ENCODE assay signal across 1 cellular context in genomic region chr5:132003170-132003744, GRCh38.
A peak's percentile ranks its signal among the peaks of the same experiment; 100 is the strongest.
TF ChIP-seq lines count a peak whose summit lies in the region.

No MANE protein-coding gene starts in this region.

TF ChIP-seq in HepG2, 621 proteins besides CTCF, POLR2A, EP300 and RAD21 (continued from another document and continues in another):
- TF ChIP-seq ZNF609 (CRISPR knock-in tag; IDR thresholded peaks at IDR 0.05; ENCODE audit: borderline replicate concordance): peak; percentile 74
- TF ChIP-seq E2F5 (CRISPR knock-in tag; conservative IDR thresholded peaks at IDR 0.05): no peak
- no peak for TF ChIP-seq ZNF552 (CRISPR knock-in tag; IDR thresholded peaks at IDR 0.05; ENCODE audit: borderline replicate concordance)
- TF ChIP-seq ETV5 (CRISPR knock-in tag; IDR thresholded peaks at IDR 0.05; ENCODE audit: borderline replicate concordance): peak; percentile 58; the same call in 1 of the 2 replicates
- TF ChIP-seq, protein P1, sequence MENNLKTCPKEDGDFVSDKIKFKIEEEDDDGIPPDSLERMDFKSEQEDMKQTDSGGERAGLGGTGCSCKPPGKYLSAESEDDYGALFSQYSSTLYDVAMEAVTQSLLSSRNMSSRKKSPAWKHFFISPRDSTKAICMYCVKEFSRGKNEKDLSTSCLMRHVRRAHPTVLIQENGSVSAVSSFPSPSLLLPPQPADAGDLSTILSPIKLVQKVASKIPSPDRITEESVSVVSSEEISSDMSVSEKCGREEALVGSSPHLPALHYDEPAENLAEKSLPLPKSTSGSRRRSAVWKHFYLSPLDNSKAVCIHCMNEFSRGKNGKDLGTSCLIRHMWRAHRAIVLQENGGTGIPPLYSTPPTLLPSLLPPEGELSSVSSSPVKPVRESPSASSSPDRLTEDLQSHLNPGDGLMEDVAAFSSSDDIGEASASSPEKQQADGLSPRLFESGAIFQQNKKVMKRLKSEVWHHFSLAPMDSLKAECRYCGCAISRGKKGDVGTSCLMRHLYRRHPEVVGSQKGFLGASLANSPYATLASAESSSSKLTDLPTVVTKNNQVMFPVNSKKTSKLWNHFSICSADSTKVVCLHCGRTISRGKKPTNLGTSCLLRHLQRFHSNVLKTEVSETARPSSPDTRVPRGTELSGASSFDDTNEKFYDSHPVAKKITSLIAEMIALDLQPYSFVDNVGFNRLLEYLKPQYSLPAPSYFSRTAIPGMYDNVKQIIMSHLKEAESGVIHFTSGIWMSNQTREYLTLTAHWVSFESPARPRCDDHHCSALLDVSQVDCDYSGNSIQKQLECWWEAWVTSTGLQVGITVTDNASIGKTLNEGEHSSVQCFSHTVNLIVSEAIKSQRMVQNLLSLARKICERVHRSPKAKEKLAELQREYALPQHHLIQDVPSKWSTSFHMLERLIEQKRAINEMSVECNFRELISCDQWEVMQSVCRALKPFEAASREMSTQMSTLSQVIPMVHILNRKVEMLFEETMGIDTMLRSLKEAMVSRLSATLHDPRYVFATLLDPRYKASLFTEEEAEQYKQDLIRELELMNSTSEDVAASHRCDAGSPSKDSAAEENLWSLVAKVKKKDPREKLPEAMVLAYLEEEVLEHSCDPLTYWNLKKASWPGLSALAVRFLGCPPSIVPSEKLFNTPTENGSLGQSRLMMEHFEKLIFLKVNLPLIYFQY (CRISPR knock-in tag; IDR thresholded peaks at IDR 0.05; ENCODE audit: borderline replicate concordance): peak; percentile 65; the same call in 1 of the 2 replicates
- no peak for TF ChIP-seq NRL (CRISPR knock-in tag; IDR thresholded peaks at IDR 0.05; ENCODE audit: borderline replicate concordance)
- no peak for TF ChIP-seq ZNF570 (CRISPR knock-in tag; IDR thresholded peaks at IDR 0.05; ENCODE audit: borderline replicate concordance)
- TF ChIP-seq MIXL1 (CRISPR knock-in tag; IDR thresholded peaks at IDR 0.05): 0 out of 2 replicates have a peak, but pooled peaks have one; percentile 22
- no peak for TF ChIP-seq FUBP1 (CRISPR knock-in tag; IDR thresholded peaks at IDR 0.05; ENCODE audit: borderline replicate concordance)
- no peak for TF ChIP-seq ZNF33A (CRISPR knock-in tag; IDR thresholded peaks at IDR 0.05; ENCODE audit: borderline replicate concordance)
- no peak for TF ChIP-seq ZNF124 (CRISPR knock-in tag; IDR thresholded peaks at IDR 0.05)
- TF ChIP-seq HBP1 (CRISPR knock-in tag; IDR thresholded peaks at IDR 0.05; ENCODE audit: low read depth): no peak
- peak; percentile 84 for TF ChIP-seq ZFY (CRISPR knock-in tag; IDR thresholded peaks at IDR 0.05)
- TF ChIP-seq CEBPB (IDR thresholded peaks at IDR 0.05; ENCODE audit: borderline replicate concordance, low read depth, low read length): no peak
- no peak for TF ChIP-seq ZNF75D (CRISPR knock-in tag; IDR thresholded peaks at IDR 0.05; ENCODE audit: borderline replicate concordance)
- no peak for TF ChIP-seq FIP1L1 (IDR thresholded peaks at IDR 0.05; ENCODE audit: borderline replicate concordance, insufficient read depth, low read depth, low read length)
- no peak for TF ChIP-seq ZSCAN29 (CRISPR knock-in tag; conservative IDR thresholded peaks at IDR 0.05)
- TF ChIP-seq FOXO1 (CRISPR knock-in tag; IDR thresholded peaks at IDR 0.05): peak; percentile 62; the same call in 1 of the 2 replicates
- no peak for TF ChIP-seq TEAD2 (CRISPR knock-in tag; IDR thresholded peaks at IDR 0.05)
- TF ChIP-seq, protein P2, sequence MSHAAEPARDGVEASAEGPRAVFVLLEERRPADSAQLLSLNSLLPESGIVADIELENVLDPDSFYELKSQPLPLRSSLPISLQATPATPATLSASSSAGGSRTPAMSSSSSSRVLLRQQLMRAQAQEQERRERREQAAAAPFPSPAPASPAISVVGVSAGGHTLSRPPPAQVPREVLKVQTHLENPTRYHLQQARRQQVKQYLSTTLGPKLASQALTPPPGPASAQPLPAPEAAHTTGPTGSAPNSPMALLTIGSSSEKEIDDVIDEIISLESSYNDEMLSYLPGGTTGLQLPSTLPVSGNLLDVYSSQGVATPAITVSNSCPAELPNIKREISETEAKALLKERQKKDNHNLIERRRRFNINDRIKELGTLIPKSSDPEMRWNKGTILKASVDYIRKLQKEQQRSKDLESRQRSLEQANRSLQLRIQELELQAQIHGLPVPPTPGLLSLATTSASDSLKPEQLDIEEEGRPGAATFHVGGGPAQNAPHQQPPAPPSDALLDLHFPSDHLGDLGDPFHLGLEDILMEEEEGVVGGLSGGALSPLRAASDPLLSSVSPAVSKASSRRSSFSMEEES (CRISPR knock-in tag; IDR thresholded peaks at IDR 0.05): peak; percentile 78
- TF ChIP-seq ZNF614 (CRISPR knock-in tag; IDR thresholded peaks at IDR 0.05; ENCODE audit: borderline replicate concordance): peak; percentile 87; the same call in 1 of the 2 replicates
- TF ChIP-seq TP53 (CRISPR knock-in tag; conservative IDR thresholded peaks at IDR 0.05): no peak
- TF ChIP-seq ZNF160 (CRISPR knock-in tag; IDR thresholded peaks at IDR 0.05): no peak
- no peak for TF ChIP-seq MXI1 (IDR thresholded peaks at IDR 0.05; ENCODE audit: borderline replicate concordance, low read depth, low read length)
- peak; percentile 56; the same call in 1 of the 2 replicates for TF ChIP-seq AHR (CRISPR knock-in tag; IDR thresholded peaks at IDR 0.05)
- TF ChIP-seq AGO2 (optimal IDR thresholded peaks at IDR 0.05; ENCODE audit: low read depth, low read length): no peak
- TF ChIP-seq ZNF557 (CRISPR knock-in tag; IDR thresholded peaks at IDR 0.05): no peak
- TF ChIP-seq ISX (CRISPR knock-in tag; conservative IDR thresholded peaks at IDR 0.05): no peak
- TF ChIP-seq, protein P3, sequence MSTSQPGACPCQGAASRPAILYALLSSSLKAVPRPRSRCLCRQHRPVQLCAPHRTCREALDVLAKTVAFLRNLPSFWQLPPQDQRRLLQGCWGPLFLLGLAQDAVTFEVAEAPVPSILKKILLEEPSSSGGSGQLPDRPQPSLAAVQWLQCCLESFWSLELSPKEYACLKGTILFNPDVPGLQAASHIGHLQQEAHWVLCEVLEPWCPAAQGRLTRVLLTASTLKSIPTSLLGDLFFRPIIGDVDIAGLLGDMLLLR (CRISPR knock-in tag; IDR thresholded peaks at IDR 0.05): no peak
- no peak for TF ChIP-seq SNAI1 (CRISPR knock-in tag; IDR thresholded peaks at IDR 0.05; ENCODE audit: borderline replicate concordance)
- no peak for TF ChIP-seq SRY (CRISPR knock-in tag; IDR thresholded peaks at IDR 0.05)
- no peak for TF ChIP-seq ZSCAN25 (CRISPR knock-in tag; IDR thresholded peaks at IDR 0.05)
- TF ChIP-seq, protein P4, sequence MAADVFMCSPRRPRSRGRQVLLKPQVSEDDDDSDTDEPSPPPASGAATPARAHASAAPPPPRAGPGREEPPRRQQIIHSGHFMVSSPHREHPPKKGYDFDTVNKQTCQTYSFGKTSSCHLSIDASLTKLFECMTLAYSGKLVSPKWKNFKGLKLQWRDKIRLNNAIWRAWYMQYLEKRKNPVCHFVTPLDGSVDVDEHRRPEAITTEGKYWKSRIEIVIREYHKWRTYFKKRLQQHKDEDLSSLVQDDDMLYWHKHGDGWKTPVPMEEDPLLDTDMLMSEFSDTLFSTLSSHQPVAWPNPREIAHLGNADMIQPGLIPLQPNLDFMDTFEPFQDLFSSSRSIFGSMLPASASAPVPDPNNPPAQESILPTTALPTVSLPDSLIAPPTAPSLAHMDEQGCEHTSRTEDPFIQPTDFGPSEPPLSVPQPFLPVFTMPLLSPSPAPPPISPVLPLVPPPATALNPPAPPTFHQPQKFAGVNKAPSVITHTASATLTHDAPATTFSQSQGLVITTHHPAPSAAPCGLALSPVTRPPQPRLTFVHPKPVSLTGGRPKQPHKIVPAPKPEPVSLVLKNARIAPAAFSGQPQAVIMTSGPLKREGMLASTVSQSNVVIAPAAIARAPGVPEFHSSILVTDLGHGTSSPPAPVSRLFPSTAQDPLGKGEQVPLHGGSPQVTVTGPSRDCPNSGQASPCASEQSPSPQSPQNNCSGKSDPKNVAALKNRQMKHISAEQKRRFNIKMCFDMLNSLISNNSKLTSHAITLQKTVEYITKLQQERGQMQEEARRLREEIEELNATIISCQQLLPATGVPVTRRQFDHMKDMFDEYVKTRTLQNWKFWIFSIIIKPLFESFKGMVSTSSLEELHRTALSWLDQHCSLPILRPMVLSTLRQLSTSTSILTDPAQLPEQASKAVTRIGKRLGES (CRISPR knock-in tag; IDR thresholded peaks at IDR 0.05; ENCODE audit: borderline replicate concordance): no peak
- peak; percentile 88 for TF ChIP-seq HDAC2 (CRISPR knock-in tag; IDR thresholded peaks at IDR 0.05)
- TF ChIP-seq CCDC6 (CRISPR knock-in tag; IDR thresholded peaks at IDR 0.05): peak; percentile 38; the same call in 1 of the 2 replicates
- TF ChIP-seq DR1 (CRISPR knock-in tag; IDR thresholded peaks at IDR 0.05): peak; percentile 55; the same call in 1 of the 2 replicates
- peak; percentile 85 for TF ChIP-seq RXRA (CRISPR knock-in tag; IDR thresholded peaks at IDR 0.05)
- TF ChIP-seq FOXK2 (IDR thresholded peaks at IDR 0.05): no peak
- TF ChIP-seq ZNF672 (CRISPR knock-in tag; IDR thresholded peaks at IDR 0.05): no peak
- TF ChIP-seq ZSCAN12 (CRISPR knock-in tag; IDR thresholded peaks at IDR 0.05): no peak; the same call in 1 of the 2 replicates
- no peak for TF ChIP-seq HCFC1 (IDR thresholded peaks at IDR 0.05; ENCODE audit: low read depth, low read length)
- TF ChIP-seq ZBTB14 (CRISPR knock-in tag; IDR thresholded peaks at IDR 0.05): no peak
- no peak for TF ChIP-seq ZNF431 (CRISPR knock-in tag; IDR thresholded peaks at IDR 0.05; ENCODE audit: borderline replicate concordance, low read depth)
- no peak for TF ChIP-seq FOXA1 (IDR thresholded peaks at IDR 0.05)
- TF ChIP-seq FOXA1 (CRISPR knock-in tag; IDR thresholded peaks at IDR 0.05): peak; percentile 63; the same call in 1 of the 2 replicates
- TF ChIP-seq FLYWCH1 (CRISPR knock-in tag; IDR thresholded peaks at IDR 0.05): no peak
- 0 out of 2 replicates have a peak, but pooled peaks have one; percentile 56 for TF ChIP-seq RFXANK (CRISPR knock-in tag; IDR thresholded peaks at IDR 0.05)
- TF ChIP-seq ZNF225 (CRISPR knock-in tag; IDR thresholded peaks at IDR 0.05): no peak
